ENCODE assay signal across 32 cellular contexts in genomic region chr1:3705341-3705950, GRCh38. TPM values are rescaled to one million over a fixed set of nuclear protein-coding genes. Genes with fewer than 3 reads are reported as not detected.
"Had no signal": no experiment of that assay in that cellular context is flagged by ENCODE, and none has a peak within 500 bp of the region (broad histone marks: within the 10 kb centered on the region; RNA-seq: fewer than 3 reads in every experiment).

No MANE protein-coding gene starts in this region.

- H3K4me3 ChIP-seq: esophagus muscularis mucosa, gastrocnemius medialis, heart left ventricle had no signal

- H3K9me3 ChIP-seq: esophagus muscularis mucosa, gastrocnemius medialis, heart left ventricle had no signal

- ATAC-seq: activated naive CD4-positive, alpha-beta T cell treated with anti-CD3 and anti-CD28 coated beads, Interleukin-2, amount 50 U/mL, for 72 hours; activated T-cell treated with anti-CD3 and anti-CD28 coated beads, Interleukin-2, amount 50 U/mL, for 72 hours; effector memory CD8-positive, alpha-beta T cell; foreskin keratinocyte; gastrocnemius medialis; heart left ventricle had no signal

- H3K4me1 ChIP-seq: esophagus muscularis mucosa, gastrocnemius medialis had no signal

- DNase-seq: activated CD4-positive, alpha-beta memory T cell treated with anti-CD3 and anti-CD28 coated beads, Interleukin-2, amount 10 ng/mL, durations not matched to agents 7 days and 5 days; activated CD4-positive, alpha-beta T cell treated with anti-CD3 and anti-CD28 coated beads for 1 hour; activated CD4-positive, alpha-beta T cell treated with anti-CD3 and anti-CD28 coated beads for 4 hours; activated CD4-positive, alpha-beta T cell treated with anti-CD3 and anti-CD28 coated beads, Interleukin-2, amount 10 ng/mL, durations not matched to agents 7 days and 5 days; activated CD4-positive, alpha-beta T cell treated with anti-CD3 and anti-CD28 coated beads, Interleukin-2, amount 50 U/mL, for 4 hours; activated CD8-positive, alpha-beta memory T cell treated with anti-CD3 and anti-CD28 coated beads, Interleukin-2, amount 50 U/mL, for 48 hours; activated gamma-delta T cell; activated naive CD4-positive, alpha-beta T cell; activated naive CD4-positive, alpha-beta T cell treated with anti-CD3 and anti-CD28 coated beads, Interleukin-2, amount 10 ng/mL, durations not matched to agents 7 days and 5 days; activated naive CD8-positive, alpha-beta T cell treated with anti-CD3 and anti-CD28 coated beads, Interleukin-2, amount 10 ng/mL, durations not matched to agents 7 days and 5 days; activated T-cell treated with anti-CD3 and anti-CD28 coated beads for 4 hours; activated T-cell treated with anti-CD3 and anti-CD28 coated beads, Interleukin-2, amount 50 U/mL, for 24 hours; activated T-cell treated with anti-CD3 and anti-CD28 coated beads, Interleukin-2, amount 50 U/mL, for 72 hours; anterior cingulate cortex; brain microvascular endothelial cell; cortex of kidney; dermis blood vessel endothelial cell; effector CD4-positive, alpha-beta T cell; effector memory CD8-positive, alpha-beta T cell; erythroblast; foreskin keratinocyte; gastrocnemius medialis; glutamatergic neuron; heart left ventricle; T-helper 2 cell had no signal

- H3K27ac ChIP-seq: brain microvascular endothelial cell, esophagus muscularis mucosa, foreskin keratinocyte, gastrocnemius medialis, heart left ventricle had no signal

- H3K36me3 ChIP-seq: brain microvascular endothelial cell, esophagus muscularis mucosa, gastrocnemius medialis, heart left ventricle had no signal

RNA-seq across cellular contexts. Expression of gene CCDC27, which starts 46.8 kb away (rescaled TPM):
- total RNA-seq: activated CD4-positive, alpha-beta memory T cell treated with anti-CD3 and anti-CD28 coated beads, Interleukin-2, amount 10 ng/mL, durations not matched to agents 7 days and 5 days; activated CD4-positive, alpha-beta T cell treated with anti-CD3 and anti-CD28 coated beads, Interleukin-2, amount 10 ng/mL, durations not matched to agents 7 days and 5 days; activated naive CD4-positive, alpha-beta T cell treated with anti-CD3 and anti-CD28 coated beads, Interleukin-2, amount 50 U/mL, for 72 hours; activated naive CD8-positive, alpha-beta T cell treated with anti-CD3 and anti-CD28 coated beads, Interleukin-2, amount 10 ng/mL, durations not matched to agents 7 days and 5 days; activated T-cell treated with anti-CD3 and anti-CD28 coated beads, Interleukin-2, amount 50 U/mL, for 72 hours; astrocyte; bronchial epithelial cell; cardiac septum; cerebellum; dermis blood vessel endothelial cell; esophagus muscularis mucosa; foreskin keratinocyte; heart left ventricle; T-helper 1 cell treated with Interleukin-12 subunit alpha and Interleukin-12 subunit beta and Interleukin-4 antibody, amounts not matched to agents 30 ng/mL and 1 ng/mL, for 36 hours had no signal
- polyA plus RNA-seq: foreskin keratinocyte, heart left ventricle had no signal

RNA-seq across cellular contexts. Expression of gene TP73, which starts 53.1 kb away (rescaled TPM):
- total RNA-seq: dermis blood vessel endothelial cell, esophagus muscularis mucosa had no signal
